In genomic region chr20:13784893-13785715, GRCh38 we compare ENCODE assay signal across 1 cellular context.
TF ChIP-seq lines count a peak whose summit lies in the region.

Gene ESF1 (minus strand): TSS chr20:13784919. CDS start chr20:13783140, 1,779 bp downstream.
Gene NDUFAF5 (plus strand): TSS chr20:13785028. CDS start chr20:13785069, 41 bp downstream.

TF ChIP-seq in HepG2, 621 proteins besides CTCF, POLR2A, EP300 and RAD21 (continued from another document and continues in another):
- TF ChIP-seq ZBTB25 (CRISPR knock-in tag; IDR thresholded peaks at IDR 0.05), result peak; percentile 96
- TF ChIP-seq EED (CRISPR knock-in tag; IDR thresholded peaks at IDR 0.05), result peak; percentile 94
- TF ChIP-seq ZNF142 (CRISPR knock-in tag; IDR thresholded peaks at IDR 0.05), result peak; percentile 75
- peak; percentile 77; the same call in 1 of the 2 replicates for TF ChIP-seq MLXIP (CRISPR knock-in tag; IDR thresholded peaks at IDR 0.05; ENCODE audit: borderline replicate concordance)
- TF ChIP-seq TEF (CRISPR knock-in tag; IDR thresholded peaks at IDR 0.05), result peak; percentile 91
- peak; percentile 82; the same call in 1 of the 2 replicates for TF ChIP-seq ZNF562 (CRISPR knock-in tag; IDR thresholded peaks at IDR 0.05; ENCODE audit: borderline replicate concordance)
- peak; percentile 92; the same call in 1 of the 2 replicates for TF ChIP-seq AKNA (CRISPR knock-in tag; IDR thresholded peaks at IDR 0.05; ENCODE audit: borderline replicate concordance)
- peak; percentile 96; the same call in 1 of the 2 replicates for TF ChIP-seq FOXK1 (CRISPR knock-in tag; IDR thresholded peaks at IDR 0.05; ENCODE audit: borderline replicate concordance, low read depth)
- TF ChIP-seq ZNF230 (CRISPR knock-in tag; IDR thresholded peaks at IDR 0.05), result peak; percentile 96
- peak; percentile 73 for TF ChIP-seq ARHGAP35 (CRISPR knock-in tag; IDR thresholded peaks at IDR 0.05; ENCODE audit: borderline replicate concordance)
- TF ChIP-seq SRY (CRISPR knock-in tag; IDR thresholded peaks at IDR 0.05), result peak; percentile 95
- peak; percentile 80 for TF ChIP-seq HNF4A (CRISPR knock-in tag; IDR thresholded peaks at IDR 0.05)
- peak; percentile 99 for TF ChIP-seq GATAD1 (CRISPR knock-in tag; IDR thresholded peaks at IDR 0.05)
- TF ChIP-seq REL (CRISPR knock-in tag; conservative IDR thresholded peaks at IDR 0.05), result peak; percentile 97
- TF ChIP-seq ZNF276 (CRISPR knock-in tag; IDR thresholded peaks at IDR 0.05; ENCODE audit: low read depth), result peak; percentile 94
- TF ChIP-seq DDIT3 (CRISPR knock-in tag; IDR thresholded peaks at IDR 0.05), result no peak
- peak; percentile 68; the same call in 1 of the 2 replicates for TF ChIP-seq DPF2 (CRISPR knock-in tag; IDR thresholded peaks at IDR 0.05; ENCODE audit: borderline replicate concordance, low read depth)
- TF ChIP-seq SMC3 (IDR thresholded peaks at IDR 0.05; ENCODE audit: low read length), result no peak
- TF ChIP-seq MEIS2 (CRISPR knock-in tag; IDR thresholded peaks at IDR 0.05), result peak; percentile 90; the same call in 1 of the 2 replicates
- TF ChIP-seq CREB3 (CRISPR knock-in tag; IDR thresholded peaks at IDR 0.05), result peak; percentile 96
- TF ChIP-seq ZNF556 (CRISPR knock-in tag; IDR thresholded peaks at IDR 0.05; ENCODE audit: borderline replicate concordance), result peak; percentile 98; the same call in 1 of the 2 replicates
- TF ChIP-seq SETDB1 (CRISPR knock-in tag; IDR thresholded peaks at IDR 0.05; ENCODE audit: borderline replicate concordance), result no peak; the same call in 1 of the 2 replicates
- no peak for TF ChIP-seq SOX6 (IDR thresholded peaks at IDR 0.05)
- peak; percentile 86 for TF ChIP-seq SOX6 (CRISPR knock-in tag; IDR thresholded peaks at IDR 0.05)
- no peak for TF ChIP-seq PRPF4 (IDR thresholded peaks at IDR 0.05; ENCODE audit: low read depth, low read length, poor library complexity, severe bottlenecking)
- no peak for TF ChIP-seq PAWR (CRISPR knock-in tag; IDR thresholded peaks at IDR 0.05; ENCODE audit: borderline replicate concordance)
- TF ChIP-seq ZNF446 (CRISPR knock-in tag; IDR thresholded peaks at IDR 0.05), result no peak; the same call in 1 of the 2 replicates
